In the genomic region with DNA sequence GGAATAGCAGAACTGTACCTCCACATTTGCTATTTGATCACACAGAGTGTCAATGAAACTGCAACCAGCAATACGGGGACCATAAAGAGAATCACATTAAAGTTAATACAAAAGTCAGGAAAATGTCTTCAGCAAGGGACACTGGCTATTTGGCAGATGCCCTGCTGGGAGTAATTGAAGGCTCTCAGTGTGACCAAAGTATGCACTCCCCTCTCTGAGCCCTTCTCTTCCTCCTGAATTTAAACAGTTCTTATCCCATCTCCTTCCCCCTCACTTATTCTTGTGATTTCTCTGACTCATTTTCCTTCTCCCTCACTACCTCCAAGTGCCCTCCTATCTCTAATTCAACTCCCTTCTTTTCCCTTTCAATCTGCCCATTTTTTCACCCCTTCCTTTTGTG, we compare ENCODE assay signal across 1 cellular context.
TF ChIP-seq lines count a peak whose summit lies in the region.

No MANE protein-coding gene starts in this region.

TF ChIP-seq in GM23338, 12 proteins besides CTCF, POLR2A, EP300 and RAD21:
- TF ChIP-seq, protein P1, sequence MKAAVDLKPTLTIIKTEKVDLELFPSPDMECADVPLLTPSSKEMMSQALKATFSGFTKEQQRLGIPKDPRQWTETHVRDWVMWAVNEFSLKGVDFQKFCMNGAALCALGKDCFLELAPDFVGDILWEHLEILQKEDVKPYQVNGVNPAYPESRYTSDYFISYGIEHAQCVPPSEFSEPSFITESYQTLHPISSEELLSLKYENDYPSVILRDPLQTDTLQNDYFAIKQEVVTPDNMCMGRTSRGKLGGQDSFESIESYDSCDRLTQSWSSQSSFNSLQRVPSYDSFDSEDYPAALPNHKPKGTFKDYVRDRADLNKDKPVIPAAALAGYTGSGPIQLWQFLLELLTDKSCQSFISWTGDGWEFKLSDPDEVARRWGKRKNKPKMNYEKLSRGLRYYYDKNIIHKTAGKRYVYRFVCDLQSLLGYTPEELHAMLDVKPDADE (IDR thresholded peaks at IDR 0.05): no peak
